18 cellular contexts compared by ENCODE assay signal in genomic region chr6:6748001-6748400, GRCh38.
DNase-seq lines count a peak whose midpoint lies in the region; ATAC-seq and TF ChIP-seq lines count a peak whose summit lies in the region.
"Had no signal": no experiment of that assay in that cellular context is flagged by ENCODE, and none has a peak within 500 bp of the region (broad histone marks: within the 10 kb centered on the region; RNA-seq: fewer than 3 reads in every experiment).

No MANE protein-coding gene starts in this region.

- no peak overlapping the region for H3K27ac Mint-ChIP-seq in natural killer cell treated with Interleukin-12 subunit alpha and Interleukin-12 subunit beta and Interleukin-15 and Interleukin-18, amount 100 ng/mL, for 72 hours
- H3K27ac Mint-ChIP-seq: HFFc6 had no signal

- TF ChIP-seq CTCF in heart right ventricle (IDR thresholded peaks at IDR 0.05) (no peak), suprapubic skin (IDR thresholded peaks at IDR 0.05) (no peak)

- intact Hi-C loops in heart right ventricle (cut with DNase I) (loop anchor here in 3 of 10 donors (5.0 to 10.0 kb wide), 3 partner anchors 79 to 304 kb away; no protein-coding TSS in a partner anchor), left ventricle myocardium superior (cut with micrococcal nuclease) (no loop called here), right cardiac atrium (cut with DNase I) (no loop called here)

- DNase-seq in heart right ventricle (no peak), left ventricle myocardium superior (no peak), NCI-H82 treated with DMSO at 0.1 percent for 48 hours (lab: John Stamatoyannopoulos, UW; ENCODE audit: unreplicated experiment) (peak; percentile 84), right cardiac atrium (no peak), suprapubic skin (ENCODE audit: low spot score in 2 of 2) (no peak), left lobe of liver (ENCODE audit: low spot score) (no peak), T-helper 9 cell (no peak)
- no peak for DNase-seq in natural killer cell treated with Interleukin-12 subunit alpha and Interleukin-12 subunit beta and Interleukin-15 and Interleukin-18, amount 100 ng/mL, for 72 hours (ENCODE audit: low spot score)
- DNase-seq: COR-L47, DMS53, HFFc6, MG63, NCI-H1092 treated with DMSO at 0.1 percent for 48 hours, NCI-H1694, NCI-H2227 treated with DMSO at 0.1 percent for 48 hours, NCI-H526, RPMI8226 had no signal

- WGBS in heart right ventricle, 2 donors, result 77 to 83% methylated on average over 10 of the region's 10 CpGs
- 79% methylated on average over 10 of the region's 10 CpGs for WGBS in right cardiac atrium
- WGBS in suprapubic skin, result 97% methylated on average over 10 of the region's 10 CpGs

- no peak for TF ChIP-seq POLR2A in suprapubic skin (IDR thresholded peaks at IDR 0.05)

- peaks cover 0 to 3% of the 10 kb centered on the region in 2 donors for H3K4me1 Mint-ChIP-seq in natural killer cell treated with Interleukin-12 subunit alpha and Interleukin-12 subunit beta and Interleukin-15 and Interleukin-18, amount 100 ng/mL, for 72 hours (ENCODE audit: low read depth in 2 of 2)

- H3K36me3 Mint-ChIP-seq in natural killer cell treated with Interleukin-12 subunit alpha and Interleukin-12 subunit beta and Interleukin-15 and Interleukin-18, amount 100 ng/mL, for 72 hours, result no peaks in the 10 kb centered on the region

- peak overlapping the region in 9 of 10 donors; percentile 44 to 91 (median 82) for H3K27ac ChIP-seq in heart right ventricle
- H3K27ac ChIP-seq in right cardiac atrium (ENCODE audit: low read length), result peak overlapping the region; percentile 86
- peak overlapping the region; percentile 87 for H3K27ac ChIP-seq in suprapubic skin
- H3K27ac ChIP-seq: SJSA1 had no signal

- ATAC-seq in heart right ventricle (no peak), left ventricle myocardium superior (no peak), right cardiac atrium (no peak), left lobe of liver (no peak)
- no peak for ATAC-seq in natural killer cell treated with Interleukin-12 subunit alpha and Interleukin-12 subunit beta and Interleukin-15 and Interleukin-18, amount 100 ng/mL, for 72 hours

- peaks cover 16 to 61% (median 43%) of the 10 kb centered on the region in 9 donors for H3K4me1 ChIP-seq in heart right ventricle
- H3K4me1 ChIP-seq in right cardiac atrium (ENCODE audit: control insufficient read depth, insufficient read depth, low read length), result peaks cover 17% of the 10 kb centered on the region
- peaks cover 46% of the 10 kb centered on the region for H3K4me1 ChIP-seq in suprapubic skin

- no peaks in the 10 kb centered on the region for H3K9me3 ChIP-seq in heart right ventricle
- H3K9me3 ChIP-seq in right cardiac atrium (ENCODE audit: control insufficient read depth, low read length), result no peaks in the 10 kb centered on the region
- no peaks in the 10 kb centered on the region for H3K9me3 ChIP-seq in suprapubic skin
- H3K9me3 ChIP-seq: SJSA1 had no signal

- H3K4me3 ChIP-seq in heart right ventricle (no peak overlapping the region), right cardiac atrium (ENCODE audit: low read length) (no peak overlapping the region), suprapubic skin (no peak overlapping the region)
- H3K4me3 ChIP-seq: MG63, SJSA1 had no signal

- H3K9me3 Mint-ChIP-seq in natural killer cell treated with Interleukin-12 subunit alpha and Interleukin-12 subunit beta and Interleukin-15 and Interleukin-18, amount 100 ng/mL, for 72 hours, result no peaks in the 10 kb centered on the region

- H3K27me3 ChIP-seq in heart right ventricle (no peaks in the 10 kb centered on the region), right cardiac atrium (ENCODE audit: control insufficient read depth, insufficient read depth) (no peaks in the 10 kb centered on the region), suprapubic skin (no peaks in the 10 kb centered on the region)
- H3K27me3 ChIP-seq: MG63, SJSA1 had no signal

- peaks cover 10 to 13% of the 10 kb centered on the region in 2 donors for H3K27me3 Mint-ChIP-seq in natural killer cell treated with Interleukin-12 subunit alpha and Interleukin-12 subunit beta and Interleukin-15 and Interleukin-18, amount 100 ng/mL, for 72 hours

- TF ChIP-seq EP300 in suprapubic skin (IDR thresholded peaks at IDR 0.05), result no peak

- no peak overlapping the region for H3K4me3 Mint-ChIP-seq in natural killer cell treated with Interleukin-12 subunit alpha and Interleukin-12 subunit beta and Interleukin-15 and Interleukin-18, amount 100 ng/mL, for 72 hours
- H3K4me3 Mint-ChIP-seq: HFFc6 had no signal

- H3K36me3 ChIP-seq in heart right ventricle, result no peaks in the 10 kb centered on the region
- H3K36me3 ChIP-seq in suprapubic skin, result no peaks in the 10 kb centered on the region
- H3K36me3 ChIP-seq: MG63, SJSA1 had no signal
